Comparison of ENCODE assay signal across 24 cellular contexts in genomic region chr20:11724112-11724511, GRCh38.
"Had no signal": no experiment of that assay in that cellular context is flagged by ENCODE, and none has a peak within 500 bp of the region (broad histone marks: within the 10 kb centered on the region; RNA-seq: fewer than 3 reads in every experiment).

No MANE protein-coding gene starts in this region.

- ATAC-seq: effector memory CD8-positive, alpha-beta T cell; esophagus mucosa; foreskin keratinocyte; gastrocnemius medialis; gastroesophageal sphincter; heart left ventricle; heart right ventricle had no signal

- H3K4me3 ChIP-seq: colonic mucosa, coronary artery, dorsolateral prefrontal cortex, esophagus muscularis mucosa, esophagus squamous epithelium, gastrocnemius medialis, gastroesophageal sphincter, heart left ventricle, heart right ventricle had no signal

- H3K27ac ChIP-seq: colonic mucosa, coronary artery, dorsolateral prefrontal cortex, epithelial cell of prostate, esophagus muscularis mucosa, esophagus squamous epithelium, foreskin keratinocyte, gastrocnemius medialis, gastroesophageal sphincter, heart left ventricle, heart right ventricle had no signal

- DNase-seq: colonic mucosa; cortex of kidney; dermis blood vessel endothelial cell; effector CD4-positive, alpha-beta T cell; effector CD8-positive, alpha-beta T cell; effector memory CD4-positive, alpha-beta T cell; effector memory CD8-positive, alpha-beta T cell; endodermal cell; erythroblast; esophagus squamous epithelium; foreskin fibroblast; foreskin keratinocyte; foreskin melanocyte; gastrocnemius medialis; glutamatergic neuron; head of caudate nucleus; heart left ventricle; heart right ventricle had no signal

- H3K36me3 ChIP-seq: colonic mucosa, esophagus muscularis mucosa, esophagus squamous epithelium, gastrocnemius medialis, gastroesophageal sphincter, heart left ventricle, heart right ventricle had no signal

- H3K4me1 ChIP-seq: colonic mucosa, esophagus muscularis mucosa, esophagus squamous epithelium, foreskin keratinocyte, gastrocnemius medialis, gastroesophageal sphincter, heart left ventricle, heart right ventricle had no signal

- H3K9me3 ChIP-seq: colonic mucosa, esophagus muscularis mucosa, esophagus squamous epithelium, gastrocnemius medialis, gastroesophageal sphincter, heart left ventricle, heart right ventricle had no signal

- H3K27me3 ChIP-seq: colonic mucosa, dorsolateral prefrontal cortex, esophagus squamous epithelium, foreskin keratinocyte, gastrocnemius medialis, gastroesophageal sphincter, heart left ventricle, heart right ventricle had no signal
